In the genomic region with DNA sequence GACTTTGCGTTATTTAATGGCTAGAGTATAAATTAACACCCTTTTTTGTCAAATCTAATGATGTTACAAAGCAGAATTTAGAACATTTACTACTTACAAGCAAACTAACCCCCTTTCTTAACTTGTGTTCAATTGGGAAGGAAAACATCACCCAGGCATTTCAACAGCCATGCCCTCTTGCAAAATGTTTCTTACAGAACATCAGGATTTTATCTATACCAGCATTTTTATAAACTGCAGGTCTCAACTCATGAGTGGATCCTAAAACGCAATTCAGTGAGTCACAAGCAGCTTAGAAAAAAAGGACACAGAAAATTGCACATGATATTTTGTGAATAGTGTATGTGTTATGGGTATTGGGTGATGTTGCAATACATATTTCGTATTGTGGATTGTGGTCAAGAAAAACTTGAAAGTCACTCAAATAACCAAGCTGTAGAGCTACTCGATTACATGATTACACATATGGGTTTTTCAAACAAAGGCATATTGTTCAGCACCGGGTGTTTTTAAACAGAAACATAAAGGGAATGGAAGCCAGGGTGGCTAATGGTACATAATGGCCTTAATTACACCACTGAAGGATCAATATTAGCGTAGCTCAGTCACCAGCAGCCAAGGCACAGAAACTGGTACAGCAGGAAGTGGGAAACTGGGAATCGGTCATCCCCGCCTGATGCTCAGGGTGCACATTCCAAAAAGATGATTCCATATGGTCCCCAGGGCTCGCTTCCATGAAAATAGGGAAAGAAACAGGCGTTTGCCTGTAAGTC, we compare ENCODE assay signal across 1 cellular context.
TF ChIP-seq lines count a peak whose summit lies in the region.

No MANE protein-coding gene starts in this region.

TF ChIP-seq in HepG2, 621 proteins besides CTCF, POLR2A, EP300 and RAD21 (continued from another document):
- TF ChIP-seq, protein P1, sequence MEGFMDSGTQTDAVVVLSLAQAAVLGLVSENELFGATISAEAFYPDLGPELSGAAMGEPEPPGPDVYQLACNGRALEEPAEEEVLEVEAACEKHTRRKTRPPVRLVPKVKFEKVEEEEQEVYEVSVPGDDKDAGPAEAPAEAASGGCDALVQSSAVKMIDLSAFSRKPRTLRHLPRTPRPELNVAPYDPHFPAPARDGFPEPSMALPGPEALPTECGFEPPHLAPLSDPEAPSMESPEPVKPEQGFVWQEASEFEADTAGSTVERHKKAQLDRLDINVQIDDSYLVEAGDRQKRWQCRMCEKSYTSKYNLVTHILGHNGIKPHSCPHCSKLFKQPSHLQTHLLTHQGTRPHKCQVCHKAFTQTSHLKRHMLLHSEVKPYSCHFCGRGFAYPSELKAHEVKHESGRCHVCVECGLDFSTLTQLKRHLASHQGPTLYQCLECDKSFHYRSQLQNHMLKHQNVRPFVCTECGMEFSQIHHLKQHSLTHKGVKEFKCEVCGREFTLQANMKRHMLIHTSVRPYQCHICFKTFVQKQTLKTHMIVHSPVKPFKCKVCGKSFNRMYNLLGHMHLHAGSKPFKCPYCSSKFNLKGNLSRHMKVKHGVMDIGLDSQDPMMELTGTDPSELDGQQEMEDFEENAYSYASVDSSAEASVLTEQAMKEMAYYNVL (CRISPR knock-in tag; IDR thresholded peaks at IDR 0.05; ENCODE audit: borderline replicate concordance): peak; percentile 64; the same call in 1 of the 2 replicates
- TF ChIP-seq, protein P2, sequence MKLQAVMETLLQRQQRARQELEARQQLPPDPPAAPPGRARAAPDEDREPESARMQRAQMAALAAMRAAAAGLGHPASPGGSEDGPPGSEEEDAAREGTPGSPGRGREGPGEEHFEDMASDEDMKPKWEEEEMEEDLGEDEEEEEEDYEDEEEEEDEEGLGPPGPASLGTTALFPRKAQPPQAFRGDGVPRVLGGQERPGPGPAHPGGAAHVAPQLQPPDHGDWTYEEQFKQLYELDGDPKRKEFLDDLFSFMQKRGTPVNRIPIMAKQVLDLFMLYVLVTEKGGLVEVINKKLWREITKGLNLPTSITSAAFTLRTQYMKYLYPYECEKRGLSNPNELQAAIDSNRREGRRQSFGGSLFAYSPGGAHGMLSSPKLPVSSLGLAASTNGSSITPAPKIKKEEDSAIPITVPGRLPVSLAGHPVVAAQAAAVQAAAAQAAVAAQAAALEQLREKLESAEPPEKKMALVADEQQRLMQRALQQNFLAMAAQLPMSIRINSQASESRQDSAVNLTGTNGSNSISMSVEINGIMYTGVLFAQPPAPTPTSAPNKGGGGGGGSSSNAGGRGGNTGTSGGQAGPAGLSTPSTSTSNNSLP (IDR thresholded peaks at IDR 0.05; ENCODE audit: low read depth, low read length): peak; percentile 60; the same call in 1 of the 2 replicates
- TF ChIP-seq KLF6 (CRISPR knock-in tag; IDR thresholded peaks at IDR 0.05): peak; percentile 47; the same call in 1 of the 2 replicates
- TF ChIP-seq, protein P3, sequence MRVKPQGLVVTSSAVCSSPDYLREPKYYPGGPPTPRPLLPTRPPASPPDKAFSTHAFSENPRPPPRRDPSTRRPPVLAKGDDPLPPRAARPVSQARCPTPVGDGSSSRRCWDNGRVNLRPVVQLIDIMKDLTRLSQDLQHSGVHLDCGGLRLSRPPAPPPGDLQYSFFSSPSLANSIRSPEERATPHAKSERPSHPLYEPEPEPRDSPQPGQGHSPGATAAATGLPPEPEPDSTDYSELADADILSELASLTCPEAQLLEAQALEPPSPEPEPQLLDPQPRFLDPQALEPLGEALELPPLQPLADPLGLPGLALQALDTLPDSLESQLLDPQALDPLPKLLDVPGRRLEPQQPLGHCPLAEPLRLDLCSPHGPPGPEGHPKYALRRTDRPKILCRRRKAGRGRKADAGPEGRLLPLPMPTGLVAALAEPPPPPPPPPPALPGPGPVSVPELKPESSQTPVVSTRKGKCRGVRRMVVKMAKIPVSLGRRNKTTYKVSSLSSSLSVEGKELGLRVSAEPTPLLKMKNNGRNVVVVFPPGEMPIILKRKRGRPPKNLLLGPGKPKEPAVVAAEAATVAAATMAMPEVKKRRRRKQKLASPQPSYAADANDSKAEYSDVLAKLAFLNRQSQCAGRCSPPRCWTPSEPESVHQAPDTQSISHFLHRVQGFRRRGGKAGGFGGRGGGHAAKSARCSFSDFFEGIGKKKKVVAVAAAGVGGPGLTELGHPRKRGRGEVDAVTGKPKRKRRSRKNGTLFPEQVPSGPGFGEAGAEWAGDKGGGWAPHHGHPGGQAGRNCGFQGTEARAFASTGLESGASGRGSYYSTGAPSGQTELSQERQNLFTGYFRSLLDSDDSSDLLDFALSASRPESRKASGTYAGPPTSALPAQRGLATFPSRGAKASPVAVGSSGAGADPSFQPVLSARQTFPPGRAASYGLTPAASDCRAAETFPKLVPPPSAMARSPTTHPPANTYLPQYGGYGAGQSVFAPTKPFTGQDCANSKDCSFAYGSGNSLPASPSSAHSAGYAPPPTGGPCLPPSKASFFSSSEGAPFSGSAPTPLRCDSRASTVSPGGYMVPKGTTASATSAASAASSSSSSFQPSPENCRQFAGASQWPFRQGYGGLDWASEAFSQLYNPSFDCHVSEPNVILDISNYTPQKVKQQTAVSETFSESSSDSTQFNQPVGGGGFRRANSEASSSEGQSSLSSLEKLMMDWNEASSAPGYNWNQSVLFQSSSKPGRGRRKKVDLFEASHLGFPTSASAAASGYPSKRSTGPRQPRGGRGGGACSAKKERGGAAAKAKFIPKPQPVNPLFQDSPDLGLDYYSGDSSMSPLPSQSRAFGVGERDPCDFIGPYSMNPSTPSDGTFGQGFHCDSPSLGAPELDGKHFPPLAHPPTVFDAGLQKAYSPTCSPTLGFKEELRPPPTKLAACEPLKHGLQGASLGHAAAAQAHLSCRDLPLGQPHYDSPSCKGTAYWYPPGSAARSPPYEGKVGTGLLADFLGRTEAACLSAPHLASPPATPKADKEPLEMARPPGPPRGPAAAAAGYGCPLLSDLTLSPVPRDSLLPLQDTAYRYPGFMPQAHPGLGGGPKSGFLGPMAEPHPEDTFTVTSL (CRISPR knock-in tag; IDR thresholded peaks at IDR 0.05; ENCODE audit: borderline replicate concordance): 0 out of 2 replicates have a peak, but pooled peaks have one; percentile 0
- no peak for TF ChIP-seq RCOR2 (CRISPR knock-in tag; IDR thresholded peaks at IDR 0.05)
- TF ChIP-seq, protein P4, sequence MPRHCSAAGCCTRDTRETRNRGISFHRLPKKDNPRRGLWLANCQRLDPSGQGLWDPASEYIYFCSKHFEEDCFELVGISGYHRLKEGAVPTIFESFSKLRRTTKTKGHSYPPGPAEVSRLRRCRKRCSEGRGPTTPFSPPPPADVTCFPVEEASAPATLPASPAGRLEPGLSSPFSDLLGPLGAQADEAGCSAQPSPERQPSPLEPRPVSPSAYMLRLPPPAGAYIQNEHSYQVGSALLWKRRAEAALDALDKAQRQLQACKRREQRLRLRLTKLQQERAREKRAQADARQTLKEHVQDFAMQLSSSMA (CRISPR knock-in tag; IDR thresholded peaks at IDR 0.05): 0 out of 2 replicates have a peak, but pooled peaks have one; percentile 77
- peak; percentile 50; the same call in 1 of the 2 replicates for TF ChIP-seq ELF3 (CRISPR knock-in tag; IDR thresholded peaks at IDR 0.05)
- TF ChIP-seq, protein P5, sequence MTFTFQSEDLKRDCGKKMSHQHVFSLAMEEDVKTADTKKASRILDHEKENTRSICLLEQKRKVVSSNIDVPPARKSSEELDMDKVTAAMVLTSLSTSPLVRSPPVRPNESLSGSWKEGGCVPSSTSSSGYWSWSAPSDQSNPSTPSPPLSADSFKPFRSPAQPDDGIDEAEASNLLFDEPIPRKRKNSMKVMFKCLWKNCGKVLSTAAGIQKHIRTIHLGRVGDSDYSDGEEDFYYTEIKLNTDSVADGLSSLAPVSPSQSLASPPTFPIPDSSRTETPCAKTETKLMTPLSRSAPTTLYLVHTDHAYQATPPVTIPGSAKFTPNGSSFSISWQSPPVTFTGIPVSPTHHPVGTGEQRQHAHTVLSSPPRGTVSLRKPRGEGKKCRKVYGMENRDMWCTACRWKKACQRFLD (CRISPR knock-in tag; IDR thresholded peaks at IDR 0.05; ENCODE audit: borderline replicate concordance): no peak
- no peak; the same call in 1 of the 2 replicates for TF ChIP-seq KDM1A (CRISPR knock-in tag; IDR thresholded peaks at IDR 0.05)
- TF ChIP-seq TBX3 (IDR thresholded peaks at IDR 0.05; ENCODE audit: borderline replicate concordance): peak; percentile 84
- TF ChIP-seq YEATS2 (CRISPR knock-in tag; IDR thresholded peaks at IDR 0.05; ENCODE audit: borderline replicate concordance): no peak
- TF ChIP-seq CCDC6 (CRISPR knock-in tag; IDR thresholded peaks at IDR 0.05): peak; percentile 29; the same call in 1 of the 2 replicates
- TF ChIP-seq, protein P6, sequence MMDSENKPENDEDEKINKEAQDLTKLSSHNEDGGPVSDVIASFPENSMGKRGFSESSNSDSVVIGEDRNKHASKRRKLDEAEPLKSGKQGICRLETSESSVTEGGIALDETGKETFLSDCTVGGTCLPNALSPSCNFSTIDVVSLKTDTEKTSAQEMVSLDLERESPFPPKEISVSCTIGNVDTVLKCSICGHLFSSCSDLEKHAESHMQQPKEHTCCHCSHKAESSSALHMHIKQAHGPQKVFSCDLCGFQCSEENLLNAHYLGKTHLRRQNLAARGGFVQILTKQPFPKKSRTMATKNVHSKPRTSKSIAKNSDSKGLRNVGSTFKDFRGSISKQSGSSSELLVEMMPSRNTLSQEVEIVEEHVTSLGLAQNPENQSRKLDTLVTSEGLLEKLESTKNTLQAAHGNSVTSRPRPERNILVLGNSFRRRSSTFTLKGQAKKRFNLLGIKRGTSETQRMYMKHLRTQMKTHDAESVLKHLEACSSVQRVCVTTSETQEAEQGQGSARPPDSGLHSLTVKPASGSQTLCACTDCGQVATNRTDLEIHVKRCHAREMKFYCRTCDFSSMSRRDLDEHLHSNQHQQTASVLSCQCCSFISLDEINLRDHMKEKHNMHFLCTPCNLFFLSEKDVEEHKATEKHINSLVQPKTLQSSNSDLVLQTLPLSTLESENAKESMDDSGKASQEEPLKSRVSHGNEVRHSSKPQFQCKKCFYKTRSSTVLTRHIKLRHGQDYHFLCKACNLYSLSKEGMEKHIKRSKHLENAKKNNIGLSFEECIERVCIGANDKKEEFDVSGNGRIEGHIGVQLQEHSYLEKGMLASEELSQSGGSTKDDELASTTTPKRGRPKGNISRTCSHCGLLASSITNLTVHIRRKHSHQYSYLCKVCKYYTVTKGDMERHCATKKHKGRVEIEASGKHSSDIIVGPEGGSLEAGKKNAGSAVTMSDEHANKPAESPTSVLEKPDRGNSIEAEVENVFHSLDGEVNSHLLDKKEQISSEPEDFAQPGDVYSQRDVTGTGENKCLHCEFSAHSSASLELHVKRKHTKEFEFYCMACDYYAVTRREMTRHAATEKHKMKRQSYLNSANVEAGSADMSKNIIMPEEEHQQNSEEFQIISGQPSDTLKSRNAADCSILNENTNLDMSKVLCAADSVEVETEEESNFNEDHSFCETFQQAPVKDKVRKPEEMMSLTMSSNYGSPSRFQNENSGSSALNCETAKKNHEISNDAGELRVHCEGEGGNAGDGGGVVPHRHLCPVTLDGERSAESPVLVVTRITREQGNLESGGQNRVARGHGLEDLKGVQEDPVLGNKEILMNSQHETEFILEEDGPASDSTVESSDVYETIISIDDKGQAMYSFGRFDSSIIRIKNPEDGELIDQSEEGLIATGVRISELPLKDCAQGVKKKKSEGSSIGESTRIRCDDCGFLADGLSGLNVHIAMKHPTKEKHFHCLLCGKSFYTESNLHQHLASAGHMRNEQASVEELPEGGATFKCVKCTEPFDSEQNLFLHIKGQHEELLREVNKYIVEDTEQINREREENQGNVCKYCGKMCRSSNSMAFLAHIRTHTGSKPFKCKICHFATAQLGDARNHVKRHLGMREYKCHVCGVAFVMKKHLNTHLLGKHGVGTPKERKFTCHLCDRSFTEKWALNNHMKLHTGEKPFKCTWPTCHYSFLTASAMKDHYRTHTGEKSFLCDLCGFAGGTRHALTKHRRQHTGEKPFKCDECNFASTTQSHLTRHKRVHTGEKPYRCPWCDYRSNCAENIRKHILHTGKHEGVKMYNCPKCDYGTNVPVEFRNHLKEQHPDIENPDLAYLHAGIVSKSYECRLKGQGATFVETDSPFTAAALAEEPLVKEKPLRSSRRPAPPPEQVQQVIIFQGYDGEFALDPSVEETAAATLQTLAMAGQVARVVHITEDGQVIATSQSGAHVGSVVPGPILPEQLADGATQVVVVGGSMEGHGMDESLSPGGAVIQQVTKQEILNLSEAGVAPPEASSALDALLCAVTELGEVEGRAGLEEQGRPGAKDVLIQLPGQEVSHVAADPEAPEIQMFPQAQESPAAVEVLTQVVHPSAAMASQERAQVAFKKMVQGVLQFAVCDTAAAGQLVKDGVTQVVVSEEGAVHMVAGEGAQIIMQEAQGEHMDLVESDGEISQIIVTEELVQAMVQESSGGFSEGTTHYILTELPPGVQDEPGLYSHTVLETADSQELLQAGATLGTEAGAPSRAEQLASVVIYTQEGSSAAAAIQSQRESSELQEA (CRISPR knock-in tag; IDR thresholded peaks at IDR 0.05; ENCODE audit: not compliant biosample characterization): peak; percentile 13
- no peak for TF ChIP-seq RBAK (CRISPR knock-in tag; IDR thresholded peaks at IDR 0.05)
